In genomic region chr3:13073042-13073906, GRCh38 we compare ENCODE assay signal across 8 cellular contexts. TPM values are rescaled to one million over a fixed set of nuclear protein-coding genes. Genes with fewer than 3 reads are reported as not detected.
DNase-seq lines count a peak whose midpoint lies in the region; ATAC-seq and TF ChIP-seq lines count a peak whose summit lies in the region.

Gene IQSEC1, minus strand, starts transcription at chr3:13073429. Its CDS starts 415 bp downstream, at chr3:13073014.

- H3K4me3 ChIP-seq in thyroid gland (replicated peaks in 1 of 3) = no peak within 1 kb of the TSS

- intact Hi-C loops in Right ventricle myocardium superior (cut with DNase I) (no loop called here), posterior cingulate gyrus (cut with DNase I) (no loop called here), thyroid gland (cut with DNase I) (no loop called here)

- H3K9me3 ChIP-seq in thyroid gland = no peaks in the 10 kb centered on the region

- DNase-seq in GM10266 (ENCODE audit: extremely low spot score) (peak; percentile 87), HFFc6 (no peak), NCI-H69 (lab: John Stamatoyannopoulos, UW) (peak; percentile 90), Right ventricle myocardium superior (peak; percentile 80), posterior cingulate gyrus (peak; percentile 75 to 98 (median 86)), thyroid gland (peak; percentile 16 to 29), islet precursor cell (no peak)
- DNase-seq in activated effector memory CD4-positive, alpha-beta T cell treated with anti-CD3 and anti-CD28 coated beads, Interleukin-2, amount 50 U/mL, for 16 hours = peak; percentile 91

- no peaks in the 10 kb centered on the region for H3K36me3 ChIP-seq in thyroid gland

- WGBS in thyroid gland, 2 donors = 3 to 8% methylated on average over 15 to 46 of the region's 86 CpGs

- H3K27ac Mint-ChIP-seq in HFFc6 = no peak within 1 kb of the TSS

- TF ChIP-seq POLR2A in thyroid gland (IDR thresholded peaks at IDR 0.05) = no peak

- TF ChIP-seq CTCF in GM10266 (IDR thresholded peaks at IDR 0.05; ENCODE audit: control insufficient read depth, insufficient read depth, low read depth, missing control alignments) (no peak), HFFc6 (IDR thresholded peaks at IDR 0.05) (no peak), thyroid gland (IDR thresholded peaks at IDR 0.05) (no peak)

- peak; percentile 40 for ATAC-seq in Right ventricle myocardium superior (ENCODE audit: poor library complexity)

- H3K4me3 Mint-ChIP-seq in HFFc6 = no peak within 1 kb of the TSS

- H3K36me3 Mint-ChIP-seq in HFFc6 (ENCODE audit: low read depth) = 0 out of 2 replicates have a peak, but pooled peaks cover 5% of the 10 kb centered on the region

- no peaks in the 10 kb centered on the region for H3K4me1 Mint-ChIP-seq in HFFc6 (ENCODE audit: low read depth)

- peaks cover 13% of the 10 kb centered on the region for H3K27me3 ChIP-seq in thyroid gland

- H3K27me3 Mint-ChIP-seq in HFFc6 (ENCODE audit: insufficient read depth) = peaks cover 45% of the 10 kb centered on the region

- peaks cover 4 to 7% of the 10 kb centered on the region in 2 donors for H3K4me1 ChIP-seq in thyroid gland

- H3K9me3 Mint-ChIP-seq in HFFc6 = no peaks in the 10 kb centered on the region

- no peak within 1 kb of the TSS for H3K27ac ChIP-seq in thyroid gland

RNA-seq across cellular contexts. Expression of gene IQSEC1, which starts in this region (rescaled TPM):
- total RNA-seq in HFFc6 (2021; fragmentation: NEBNext Ultra II Directional; extraction: Animal tissue kit (Norgen Biotek cat#: 25700)) = 10 to 100 TPM; 21.1 to 25.1 (median 21.9) TPM
- total RNA-seq in Right ventricle myocardium superior = 78.6 TPM
- 10 to 100 TPM; 37.1 to 48.3 (median 38.9) TPM for total RNA-seq in thyroid gland

Comparison
In these comparisons a context has a peak if more than half of its experiments do, and no peak if none do; other contexts are left out.
1. DNase-seq: peak in GM10266 (single experiment), NCI-H69 (single experiment), activated effector memory CD4-positive, alpha-beta T cell treated with anti-CD3 and anti-CD28 coated beads, Interleukin-2, amount 50 U/mL, for 16 hours (single experiment), Right ventricle myocardium superior (single experiment), posterior cingulate gyrus (10 of 10) and thyroid gland (2 of 2); none in HFFc6 (single experiment) and islet precursor cell (single experiment).